In genomic region chr6:44898296-44898930, GRCh38 we compare ENCODE assay signal across 20 cellular contexts.
DNase-seq lines count a peak whose midpoint lies in the region; ATAC-seq and TF ChIP-seq lines count a peak whose summit lies in the region.
"Had no signal": no experiment of that assay in that cellular context is flagged by ENCODE, and none has a peak within 500 bp of the region (broad histone marks: within the 10 kb centered on the region; RNA-seq: fewer than 3 reads in every experiment).

No MANE protein-coding gene starts in this region.

- no peak for TF ChIP-seq CTCF in chondrocyte (IDR thresholded peaks at IDR 0.05)
- no peak for TF ChIP-seq CTCF in WERI-Rb-1 (IDR thresholded peaks at IDR 0.05; ENCODE audit: low read depth, low read length)

- no peak overlapping the region for H3K4me3 Mint-ChIP-seq in chondrocyte (ENCODE audit: unreplicated experiment)
- no peak overlapping the region for H3K4me3 Mint-ChIP-seq in stimulated activated memory B cell treated with anti-CD40 and anti-IgM and Interleukin-4, amounts not matched to agents 10 μg/mL and 1 μg/mL and 100 μg/mL, for 72 hours
- H3K4me3 Mint-ChIP-seq: activated T-cell treated with anti-CD3 and anti-CD28 coated beads, Interleukin-2, amount 50 U/mL, for 72 hours; memory B cell had no signal

- no peaks in the 10 kb centered on the region for H3K36me3 ChIP-seq in WERI-Rb-1
- H3K36me3 ChIP-seq: colonic mucosa, neutrophil, transverse colon had no signal

- H3K9me3 Mint-ChIP-seq in chondrocyte (ENCODE audit: low read depth): peaks cover 14% of the 10 kb centered on the region
- H3K9me3 Mint-ChIP-seq in stimulated activated memory B cell treated with anti-CD40 and anti-IgM and Interleukin-4, amounts not matched to agents 10 μg/mL and 1 μg/mL and 100 μg/mL, for 72 hours: no peaks in the 10 kb centered on the region

- H3K27me3 Mint-ChIP-seq in chondrocyte (ENCODE audit: low read depth): no peaks in the 10 kb centered on the region
- H3K27me3 Mint-ChIP-seq in stimulated activated memory B cell treated with anti-CD40 and anti-IgM and Interleukin-4, amounts not matched to agents 10 μg/mL and 1 μg/mL and 100 μg/mL, for 72 hours: no peaks in the 10 kb centered on the region
- H3K27me3 Mint-ChIP-seq: memory B cell had no signal

- H3K9me3 ChIP-seq in WERI-Rb-1 (ENCODE audit: severe bottlenecking): no peaks in the 10 kb centered on the region
- H3K9me3 ChIP-seq: colonic mucosa, neutrophil, transverse colon had no signal

- DNase-seq in AG08396 (ENCODE audit: low spot score) (peak; percentile 29), HT-29 (ENCODE audit: low spot score) (peak; percentile 7), chondrocyte (ENCODE audit: low spot score) (peak; percentile 81), iris pigment epithelial cell (ENCODE audit: low read depth) (peak; percentile 57), WERI-Rb-1 (no peak), NCI-H345 treated with DMSO at 0.1 percent for 48 hours (lab: John Stamatoyannopoulos, UW; ENCODE audit: unreplicated experiment) (no peak)
- DNase-seq: activated CD4-positive, alpha-beta T cell treated with anti-CD3 and anti-CD28 coated beads, Interleukin-2, amount 50 U/mL, for 48 hours; activated T-cell treated with anti-CD3 and anti-CD28 coated beads, Interleukin-2, amount 50 U/mL, for 72 hours; AML-193; colonic mucosa; H7; NCI-H2227 treated with DMSO at 0.1 percent for 48 hours; stimulated activated CD4-positive, alpha-beta T cell treated with anti-CD3 and anti-CD28 coated beads, Interleukin-4, amount 100 ng/mL, for 24 hours; transverse colon had no signal

- ATAC-seq in stimulated activated memory B cell treated with anti-CD40 and anti-IgM and Interleukin-4, amounts not matched to agents 10 μg/mL and 1 μg/mL and 100 μg/mL, for 72 hours: no peak
- ATAC-seq in GM21367 (IDR thresholded peaks at IDR 0.05; ENCODE audit: unreplicated experiment): no peak
- ATAC-seq: activated T-cell treated with anti-CD3 and anti-CD28 coated beads, Interleukin-2, amount 50 U/mL, for 72 hours; sciatic nerve had no signal

- peaks cover 21% of the 10 kb centered on the region for H3K4me1 Mint-ChIP-seq in chondrocyte (ENCODE audit: low read depth)
- H3K4me1 Mint-ChIP-seq in stimulated activated memory B cell treated with anti-CD40 and anti-IgM and Interleukin-4, amounts not matched to agents 10 μg/mL and 1 μg/mL and 100 μg/mL, for 72 hours: no peaks in the 10 kb centered on the region
- H3K4me1 Mint-ChIP-seq: memory B cell had no signal

- H3K27me3 ChIP-seq in WERI-Rb-1 (ENCODE audit: insufficient read depth, low read depth, severe bottlenecking): no peaks in the 10 kb centered on the region
- H3K27me3 ChIP-seq: colonic mucosa, neutrophil, transverse colon had no signal

- no peak overlapping the region for H3K4me3 ChIP-seq in WERI-Rb-1 (ENCODE audit: low read depth, low read length)
- H3K4me3 ChIP-seq: colonic mucosa, transverse colon had no signal

- no peak overlapping the region for H3K27ac Mint-ChIP-seq in chondrocyte (ENCODE audit: unreplicated experiment)
- no peak overlapping the region for H3K27ac Mint-ChIP-seq in stimulated activated memory B cell treated with anti-CD40 and anti-IgM and Interleukin-4, amounts not matched to agents 10 μg/mL and 1 μg/mL and 100 μg/mL, for 72 hours
- H3K27ac Mint-ChIP-seq: activated T-cell treated with anti-CD3 and anti-CD28 coated beads, Interleukin-2, amount 50 U/mL, for 72 hours; memory B cell had no signal

- H3K36me3 Mint-ChIP-seq in chondrocyte (ENCODE audit: low read depth): peaks cover 3% of the 10 kb centered on the region
- H3K36me3 Mint-ChIP-seq in stimulated activated memory B cell treated with anti-CD40 and anti-IgM and Interleukin-4, amounts not matched to agents 10 μg/mL and 1 μg/mL and 100 μg/mL, for 72 hours: peaks cover 34% of the 10 kb centered on the region

- H3K27ac ChIP-seq in WERI-Rb-1: no peak overlapping the region
- H3K27ac ChIP-seq: colonic mucosa, KMS-11, neutrophil, transverse colon had no signal

Comparison
In these comparisons a context has a peak if more than half of its experiments do, and no peak if none do; other contexts are left out.
1. DNase-seq: peak in AG08396 (single experiment), HT-29 (single experiment), chondrocyte (single experiment) and iris pigment epithelial cell (single experiment); none in WERI-Rb-1 (single experiment) and NCI-H345 treated with DMSO at 0.1 percent for 48 hours (single experiment).